In genomic region chr10:77268721-77269120, GRCh38 we compare ENCODE assay signal across 15 cellular contexts.
DNase-seq lines count a peak whose midpoint lies in the region; ATAC-seq and TF ChIP-seq lines count a peak whose summit lies in the region.
"Had no signal": no experiment of that assay in that cellular context is flagged by ENCODE, and none has a peak within 500 bp of the region (broad histone marks: within the 10 kb centered on the region; RNA-seq: fewer than 3 reads in every experiment).

No MANE protein-coding gene starts in this region.

- H3K27me3 ChIP-seq in sigmoid colon (no peaks in the 10 kb centered on the region), trophoblast cell (ENCODE audit: insufficient read depth, low read length) (no peaks in the 10 kb centered on the region)
- no peaks in the 10 kb centered on the region for H3K27me3 ChIP-seq in effector memory CD4-positive, alpha-beta T cell (replicated peaks; ENCODE audit: control insufficient read depth, insufficient read depth, low read length, poor library complexity, severe bottlenecking)
- H3K27me3 ChIP-seq: Peyer's patch had no signal

- H3K9me3 ChIP-seq in sigmoid colon (no peaks in the 10 kb centered on the region), trophoblast cell (ENCODE audit: insufficient read depth, low read depth, low read length) (no peaks in the 10 kb centered on the region)
- H3K9me3 ChIP-seq in effector memory CD4-positive, alpha-beta T cell (ENCODE audit: control insufficient read depth, low read length): no peaks in the 10 kb centered on the region
- H3K9me3 ChIP-seq: Peyer's patch had no signal

- H3K4me3 ChIP-seq in sigmoid colon: no peak overlapping the region
- no peak overlapping the region for H3K4me3 ChIP-seq in effector memory CD4-positive, alpha-beta T cell (ENCODE audit: insufficient read depth, low read depth, low read length, poor library complexity, severe bottlenecking)
- H3K4me3 ChIP-seq in trophoblast cell (ENCODE audit: low read depth, low read length): no peak overlapping the region
- H3K4me3 ChIP-seq: Peyer's patch had no signal

- TF ChIP-seq CTCF in VCaP (conservative IDR thresholded peaks at IDR 0.05) (no peak), sigmoid colon (IDR thresholded peaks at IDR 0.05) (no peak)

- no peaks in the 10 kb centered on the region for H3K79me2 ChIP-seq in trophoblast cell (ENCODE audit: control insufficient read depth, insufficient read depth, low read length, poor library complexity)

- 92 to 93% methylated on average over 4 of the region's 4 CpGs for WGBS in sigmoid colon, 2 donors
- WGBS in trophoblast cell (ENCODE audit: extremely low coverage, insufficient coverage, insufficient read length): no CpG with 5 or more reads among the region's 4 CpGs

- no peak for TF ChIP-seq POLR2A in sigmoid colon (IDR thresholded peaks at IDR 0.05)

- H3K9ac ChIP-seq in trophoblast cell (ENCODE audit: low read length): no peak overlapping the region

- H3K4ac ChIP-seq in trophoblast cell (ENCODE audit: low read depth, low read length): no peak overlapping the region

- no peak overlapping the region for H2BK120ac ChIP-seq in trophoblast cell (ENCODE audit: insufficient read depth, low read length, poor library complexity)

- no peak overlapping the region for H3K23ac ChIP-seq in trophoblast cell (ENCODE audit: low read length)

- H3K14ac ChIP-seq in trophoblast cell (ENCODE audit: low read length): no peak overlapping the region

- H3K79me1 ChIP-seq in trophoblast cell (ENCODE audit: low read length): no peaks in the 10 kb centered on the region

- H3K36me3 ChIP-seq in sigmoid colon (no peaks in the 10 kb centered on the region), trophoblast cell (ENCODE audit: control insufficient read depth in 1 of 2, insufficient read depth in 2 of 2, low read length in 2 of 2) (peaks cover 0 to 4% of the 10 kb centered on the region in 2 experiments)
- H3K36me3 ChIP-seq in effector memory CD4-positive, alpha-beta T cell (ENCODE audit: control insufficient read depth, insufficient read depth, low read length): no peaks in the 10 kb centered on the region
- H3K36me3 ChIP-seq: Peyer's patch had no signal

- H3K27ac ChIP-seq in VCaP (peak overlapping the region; percentile 52; the same call in 1 of the 2 replicates), sigmoid colon (peak overlapping the region in 3 of 4 donors; percentile 68 to 86 (median 78)), trophoblast cell (ENCODE audit: low read depth, low read length) (no peak overlapping the region)
- no peak overlapping the region for H3K27ac ChIP-seq in effector memory CD4-positive, alpha-beta T cell (ENCODE audit: insufficient read depth, low read length, poor library complexity, severe bottlenecking)
- H3K27ac ChIP-seq: Peyer's patch had no signal

- no peak for TF ChIP-seq EP300 in sigmoid colon (IDR thresholded peaks at IDR 0.05)

- no peak overlapping the region for H3K4me2 ChIP-seq in trophoblast cell (ENCODE audit: low read length)

- intact Hi-C loops in sigmoid colon (cut with DNase I): no loop called here

- H3K4me1 ChIP-seq in sigmoid colon: peaks cover 0 to 74% (median 60%) of the 10 kb centered on the region in 4 donors
- H3K4me1 ChIP-seq in effector memory CD4-positive, alpha-beta T cell (ENCODE audit: control insufficient read depth, insufficient read depth, low read length, poor library complexity, severe bottlenecking): no peaks in the 10 kb centered on the region
- H3K4me1 ChIP-seq in trophoblast cell (ENCODE audit: control insufficient read depth in 1 of 2, insufficient read depth in 2 of 2, low read length in 2 of 2): peaks cover 0 to 2% of the 10 kb centered on the region in 2 experiments
- H3K4me1 ChIP-seq: Peyer's patch had no signal

- ATAC-seq in HG03565 (IDR thresholded peaks at IDR 0.05; ENCODE audit: unreplicated experiment): no peak

- H3K18ac ChIP-seq in trophoblast cell (ENCODE audit: low read length): no peak overlapping the region

- no peak overlapping the region for H2BK12ac ChIP-seq in trophoblast cell (ENCODE audit: low read length)

- H2AK5ac ChIP-seq in trophoblast cell (ENCODE audit: low read length): no peak overlapping the region

- H4K91ac ChIP-seq in trophoblast cell (ENCODE audit: low read depth, low read length): no peak overlapping the region

- no peak overlapping the region for H2BK5ac ChIP-seq in trophoblast cell (ENCODE audit: low read depth, low read length, poor library complexity)

- H2AFZ ChIP-seq in trophoblast cell (ENCODE audit: insufficient read depth, low read length, poor library complexity): no peak overlapping the region

- no peak overlapping the region for H4K12ac ChIP-seq in trophoblast cell (ENCODE audit: low read depth, low read length)

- DNase-seq in medulla oblongata (ENCODE audit: extremely low spot score) (peak; percentile 63), sigmoid colon (no peak), trophoblast cell (no peak), GM19238 (ENCODE audit: insufficient read length, low spot score) (no peak)
- DNase-seq in effector memory CD4-positive, alpha-beta T cell: no peak
- DNase-seq: CD8-positive, alpha-beta memory T cell; H7; NCI-H1417 treated with DMSO at 0.1 percent for 48 hours; NCI-H2029 treated with DMSO at 0.1 percent for 48 hours; NCI-H510A; NCI-H82; Peyer's patch; Right ventricle myocardium superior had no signal

- no peak overlapping the region for H4K8ac ChIP-seq in trophoblast cell (ENCODE audit: low read depth, low read length)

Comparison
In these comparisons a context has a peak if more than half of its experiments do, and no peak if none do; other contexts are left out.
1. H3K27ac ChIP-seq: peak in VCaP (single experiment) and sigmoid colon (3 of 4); none in effector memory CD4-positive, alpha-beta T cell (single experiment) and trophoblast cell (single experiment).